8 cellular contexts compared by ENCODE assay signal in the genomic region with DNA sequence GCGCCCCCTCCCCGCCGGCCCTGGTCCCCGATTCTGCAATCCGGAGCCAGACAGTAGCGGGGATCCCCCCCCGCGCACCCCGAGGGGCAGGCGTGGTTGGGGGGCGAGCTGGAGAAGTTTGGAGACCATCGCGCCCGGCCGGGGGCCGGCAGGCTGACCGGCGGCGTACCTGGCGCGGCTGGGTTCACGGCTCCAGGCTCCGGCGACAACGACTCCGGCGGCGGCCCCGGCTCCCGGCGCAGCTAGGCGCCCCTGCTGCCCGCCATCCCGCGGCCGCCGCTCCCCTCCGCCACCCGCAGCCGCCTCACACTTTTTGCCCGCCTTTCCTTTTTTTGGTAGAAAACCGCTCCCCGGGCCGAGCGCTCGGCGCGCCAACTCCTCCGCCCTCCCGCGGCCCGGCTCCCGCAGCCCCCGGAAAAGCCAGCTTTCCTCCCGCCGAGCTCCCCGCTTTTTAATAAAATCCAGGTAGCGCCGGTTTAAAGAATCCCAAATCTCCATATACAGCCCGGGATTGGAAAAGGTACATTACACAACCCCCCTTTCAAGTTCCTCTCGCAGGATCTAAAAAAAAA. TPM values are rescaled to one million over a fixed set of nuclear protein-coding genes. Genes with fewer than 3 reads are reported as not detected.
DNase-seq lines count a peak whose midpoint lies in the region; ATAC-seq and TF ChIP-seq lines count a peak whose summit lies in the region.

A gene with protein sequence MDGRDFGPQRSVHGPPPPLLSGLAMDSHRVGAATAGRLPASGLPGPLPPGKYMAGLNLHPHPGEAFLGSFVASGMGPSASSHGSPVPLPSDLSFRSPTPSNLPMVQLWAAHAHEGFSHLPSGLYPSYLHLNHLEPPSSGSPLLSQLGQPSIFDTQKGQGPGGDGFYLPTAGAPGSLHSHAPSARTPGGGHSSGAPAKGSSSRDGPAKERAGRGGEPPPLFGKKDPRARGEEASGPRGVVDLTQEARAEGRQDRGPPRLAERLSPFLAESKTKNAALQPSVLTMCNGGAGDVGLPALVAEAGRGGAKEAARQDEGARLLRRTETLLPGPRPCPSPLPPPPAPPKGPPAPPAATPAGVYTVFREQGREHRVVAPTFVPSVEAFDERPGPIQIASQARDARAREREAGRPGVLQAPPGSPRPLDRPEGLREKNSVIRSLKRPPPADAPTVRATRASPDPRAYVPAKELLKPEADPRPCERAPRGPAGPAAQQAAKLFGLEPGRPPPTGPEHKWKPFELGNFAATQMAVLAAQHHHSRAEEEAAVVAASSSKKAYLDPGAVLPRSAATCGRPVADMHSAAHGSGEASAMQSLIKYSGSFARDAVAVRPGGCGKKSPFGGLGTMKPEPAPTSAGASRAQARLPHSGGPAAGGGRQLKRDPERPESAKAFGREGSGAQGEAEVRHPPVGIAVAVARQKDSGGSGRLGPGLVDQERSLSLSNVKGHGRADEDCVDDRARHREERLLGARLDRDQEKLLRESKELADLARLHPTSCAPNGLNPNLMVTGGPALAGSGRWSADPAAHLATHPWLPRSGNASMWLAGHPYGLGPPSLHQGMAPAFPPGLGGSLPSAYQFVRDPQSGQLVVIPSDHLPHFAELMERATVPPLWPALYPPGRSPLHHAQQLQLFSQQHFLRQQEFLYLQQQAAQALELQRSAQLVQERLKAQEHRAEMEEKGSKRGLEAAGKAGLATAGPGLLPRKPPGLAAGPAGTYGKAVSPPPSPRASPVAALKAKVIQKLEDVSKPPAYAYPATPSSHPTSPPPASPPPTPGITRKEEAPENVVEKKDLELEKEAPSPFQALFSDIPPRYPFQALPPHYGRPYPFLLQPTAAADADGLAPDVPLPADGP (N-terminal part only) (minus strand): TSS at position 563 of the 572 bp plus-strand sequence. CDS start 2,588 bp downstream, outside the sequence.

- H3K9ac ChIP-seq in fibroblast of lung (ENCODE audit: insufficient read depth, low read length): peak within 1 kb of the TSS; percentile 94
- H3K9ac ChIP-seq in neural progenitor cell: peak within 1 kb of the TSS; percentile 69

- POLR2A ChIA-PET in activated CD4-positive, alpha-beta T cell treated with anti-CD3 and anti-CD28 coated beads, Interleukin-2, amount 10 ng/mL, durations not matched to agents 7 days and 5 days (lab: Charles Lee): no interaction called here

- peaks cover 75% of the 10 kb centered on the region for H3F3A ChIP-seq in neural progenitor cell (ENCODE audit: low read depth)

- intact Hi-C loops in activated naive CD4-positive, alpha-beta T cell treated with anti-CD3 and anti-CD28 coated beads for 36 hours (cut with micrococcal nuclease): loop anchor here (1.0 to 5.0 kb wide), 3 partner anchors 26 to 279 kb away; no protein-coding TSS in a partner anchor

- no peak for DNase-seq in activated naive CD4-positive, alpha-beta T cell treated with anti-CD3 and anti-CD28 coated beads for 36 hours
- DNase-seq in activated naive CD4-positive, alpha-beta T cell (lab: John Stamatoyannopoulos, UW): no peak
- DNase-seq in activated CD4-positive, alpha-beta T cell treated with anti-CD3 and anti-CD28 coated beads, Interleukin-2, amount 10 ng/mL, durations not matched to agents 7 days and 5 days: no peak
- DNase-seq in fibroblast of lung (ENCODE audit: low read depth in 2 of 2) (no peak), neural progenitor cell (ENCODE audit: low spot score) (no peak), kidney tubule cell (ENCODE audit: low spot score) (no peak), DMS 273 (lab: John Stamatoyannopoulos, UW; ENCODE audit: unreplicated experiment) (no peak)

- H3K36me3 ChIP-seq in fibroblast of lung (ENCODE audit: control insufficient read depth, insufficient read depth, low read length): peaks cover 4% of the 10 kb centered on the region
- no peaks in the 10 kb centered on the region for H3K36me3 ChIP-seq in neural progenitor cell

- no peak for ATAC-seq in GM19455 (IDR thresholded peaks at IDR 0.05; ENCODE audit: unreplicated experiment)

- H3K27me3 Mint-ChIP-seq in activated naive CD4-positive, alpha-beta T cell treated with anti-CD3 and anti-CD28 coated beads for 36 hours (ENCODE audit: low read depth): peaks cover 65% of the 10 kb centered on the region
- H3K27me3 Mint-ChIP-seq in activated CD4-positive, alpha-beta T cell treated with anti-CD3 and anti-CD28 coated beads, Interleukin-2, amount 10 ng/mL, durations not matched to agents 7 days and 5 days: peaks cover 71% of the 10 kb centered on the region
- peaks cover 12% of the 10 kb centered on the region for H3K27me3 Mint-ChIP-seq in neural progenitor cell (ENCODE audit: insufficient read depth, low read depth)

- H3K79me2 ChIP-seq in fibroblast of lung (ENCODE audit: control insufficient read depth, insufficient read depth, low read length) (peaks cover 92% of the 10 kb centered on the region), neural progenitor cell (ENCODE audit: low read depth) (peaks cover 72% of the 10 kb centered on the region)

- H3K27ac ChIP-seq in fibroblast of lung (ENCODE audit: insufficient read depth, low read length) (peak within 1 kb of the TSS; percentile 99), neural progenitor cell (peak within 1 kb of the TSS; percentile 94)

- peak within 1 kb of the TSS; percentile 67 for H3K4me3 Mint-ChIP-seq in activated naive CD4-positive, alpha-beta T cell treated with anti-CD3 and anti-CD28 coated beads for 36 hours
- peak within 1 kb of the TSS; percentile 66 for H3K4me3 Mint-ChIP-seq in activated CD4-positive, alpha-beta T cell treated with anti-CD3 and anti-CD28 coated beads, Interleukin-2, amount 10 ng/mL, durations not matched to agents 7 days and 5 days
- H3K4me3 Mint-ChIP-seq in neural progenitor cell: peak within 1 kb of the TSS; percentile 96

- H3K4me1 ChIP-seq in fibroblast of lung (ENCODE audit: control insufficient read depth, extremely low read depth, insufficient read depth, low read length): peaks cover 5% of the 10 kb centered on the region
- H3K4me1 ChIP-seq in neural progenitor cell: peaks cover 18% of the 10 kb centered on the region

- CTCF ChIA-PET in activated naive CD4-positive, alpha-beta T cell treated with anti-CD3 and anti-CD28 coated beads for 36 hours (lab: Charles Lee): no interaction called here
- CTCF ChIA-PET in activated CD4-positive, alpha-beta T cell treated with anti-CD3 and anti-CD28 coated beads, Interleukin-2, amount 10 ng/mL, durations not matched to agents 7 days and 5 days (lab: Charles Lee): interaction anchor here (1.3 kb wide), 1 partner anchor 11 kb away, joined by 3 read pairs; no protein-coding TSS in a partner anchor

- H3K4me2 ChIP-seq in fibroblast of lung (ENCODE audit: extremely low read depth, insufficient read depth, low read length) (peak within 1 kb of the TSS; percentile 96), neural progenitor cell (peak within 1 kb of the TSS; percentile 96)

- no peaks in the 10 kb centered on the region for H3K9me3 Mint-ChIP-seq in activated naive CD4-positive, alpha-beta T cell treated with anti-CD3 and anti-CD28 coated beads for 36 hours
- no peaks in the 10 kb centered on the region for H3K9me3 Mint-ChIP-seq in activated CD4-positive, alpha-beta T cell treated with anti-CD3 and anti-CD28 coated beads, Interleukin-2, amount 10 ng/mL, durations not matched to agents 7 days and 5 days
- H3K9me3 Mint-ChIP-seq in neural progenitor cell: no peaks in the 10 kb centered on the region

- no peaks in the 10 kb centered on the region for H4K20me1 ChIP-seq in fibroblast of lung (ENCODE audit: control insufficient read depth, extremely low read depth, insufficient read depth, low read length)
- H4K20me1 ChIP-seq in neural progenitor cell (ENCODE audit: low read depth): peaks cover 53% of the 10 kb centered on the region

- H3K27ac Mint-ChIP-seq in activated naive CD4-positive, alpha-beta T cell treated with anti-CD3 and anti-CD28 coated beads for 36 hours: peak within 1 kb of the TSS; percentile 24
- H3K27ac Mint-ChIP-seq in activated CD4-positive, alpha-beta T cell treated with anti-CD3 and anti-CD28 coated beads, Interleukin-2, amount 10 ng/mL, durations not matched to agents 7 days and 5 days: peak within 1 kb of the TSS; percentile 68
- H3K27ac Mint-ChIP-seq in neural progenitor cell: peak within 1 kb of the TSS; percentile 100

- TF ChIP-seq CTCF in fibroblast of lung (conservative IDR thresholded peaks at IDR 0.05 in 1 of 2, IDR thresholded peaks at IDR 0.05 in 1 of 2; ENCODE audit: low read depth in 1 of 2, low read length in 2 of 2) (no peak), neural progenitor cell (IDR thresholded peaks at IDR 0.05) (no peak)

- H2AFZ ChIP-seq in fibroblast of lung (ENCODE audit: low read length) (no peak within 1 kb of the TSS), neural progenitor cell (replicated peaks) (no peak within 1 kb of the TSS)

- H3K4me3 ChIP-seq in fibroblast of lung (replicated peaks in 1 of 4; ENCODE audit: control extremely low read depth in 1 of 4, insufficient read depth in 1 of 4, low read depth in 3 of 4, low read length in 4 of 4): peak within 1 kb of the TSS; percentile 92 to 99 (median 96)
- peak within 1 kb of the TSS; percentile 88 for H3K4me3 ChIP-seq in neural progenitor cell

- H3K27me3 ChIP-seq in fibroblast of lung (ENCODE audit: control insufficient read depth, insufficient read depth, low read length) (no peaks in the 10 kb centered on the region), neural progenitor cell (peaks cover 51% of the 10 kb centered on the region)

- H3K36me3 Mint-ChIP-seq in activated naive CD4-positive, alpha-beta T cell treated with anti-CD3 and anti-CD28 coated beads for 36 hours (ENCODE audit: low read depth): no peaks in the 10 kb centered on the region
- H3K36me3 Mint-ChIP-seq in activated CD4-positive, alpha-beta T cell treated with anti-CD3 and anti-CD28 coated beads, Interleukin-2, amount 10 ng/mL, durations not matched to agents 7 days and 5 days (ENCODE audit: low read depth): no peaks in the 10 kb centered on the region
- peaks cover 2% of the 10 kb centered on the region for H3K36me3 Mint-ChIP-seq in neural progenitor cell

- no peaks in the 10 kb centered on the region for H3K9me3 ChIP-seq in fibroblast of lung (ENCODE audit: control insufficient read depth, insufficient read depth, low read depth, low read length)
- no peaks in the 10 kb centered on the region for H3K9me3 ChIP-seq in neural progenitor cell (ENCODE audit: low read depth)

- peaks cover 45% of the 10 kb centered on the region for H3K4me1 Mint-ChIP-seq in activated naive CD4-positive, alpha-beta T cell treated with anti-CD3 and anti-CD28 coated beads for 36 hours (ENCODE audit: low read depth)
- H3K4me1 Mint-ChIP-seq in activated CD4-positive, alpha-beta T cell treated with anti-CD3 and anti-CD28 coated beads, Interleukin-2, amount 10 ng/mL, durations not matched to agents 7 days and 5 days: peaks cover 33% of the 10 kb centered on the region
- peaks cover 12% of the 10 kb centered on the region for H3K4me1 Mint-ChIP-seq in neural progenitor cell

RNA-seq across cellular contexts. Expression of the gene that starts here (rescaled TPM):
- total RNA-seq in activated naive CD4-positive, alpha-beta T cell treated with anti-CD3 and anti-CD28 coated beads for 36 hours: 10 to 100 TPM; 36.0 to 43.8 TPM
- 10 to 100 TPM; 45.8 to 53.9 TPM for total RNA-seq in activated CD4-positive, alpha-beta T cell treated with anti-CD3 and anti-CD28 coated beads, Interleukin-2, amount 10 ng/mL, durations not matched to agents 7 days and 5 days
- 32.1 and 38.5 TPM in 2 replicates for total RNA-seq in fibroblast of lung
- polyA plus RNA-seq in fibroblast of lung: 19.7 and 21.7 TPM in 2 replicates
- 51.5 and 68.1 TPM in 2 replicates for polyA plus RNA-seq in fibroblast of lung (2012)
- polyA minus RNA-seq in fibroblast of lung (ENCODE audit: low replicate concordance): 145 and 179 TPM in 2 replicates
- total RNA-seq in neural progenitor cell (ENCODE audit: low replicate concordance): 16.1 and 27.2 TPM in 2 replicates

Comparison
In these comparisons a context has a peak if more than half of its experiments do, and no peak if none do; other contexts are left out.
1. H3K27ac Mint-ChIP-seq: peak in every context shown above with its lines; median percentile 100 in neural progenitor cell; 68 in activated CD4-positive, alpha-beta T cell treated with anti-CD3 and anti-CD28 coated beads, Interleukin-2, amount 10 ng/mL, durations not matched to agents 7 days and 5 days; 24 in activated naive CD4-positive, alpha-beta T cell treated with anti-CD3 and anti-CD28 coated beads for 36 hours.